8 cellular contexts compared by ENCODE assay signal in genomic region chr22:23893957-23894709, GRCh38. TPM values are rescaled to one million over a fixed set of nuclear protein-coding genes. Genes with fewer than 3 reads are reported as not detected.
DNase-seq lines count a peak whose midpoint lies in the region; ATAC-seq, FAIRE-seq and TF ChIP-seq lines count a peak whose summit lies in the region.

MIF (plus strand) TSS chr22:23894383; CDS start chr22:23894475, 92 bp downstream.

- peak; percentile 100 for FAIRE-seq in GM12891 (lab: Jason Lieb, UNC)

- no peaks in the 10 kb centered on the region for H3K27me3 ChIP-seq in cardiac muscle cell
- no peaks in the 10 kb centered on the region for H3K27me3 ChIP-seq in trophoblast cell (ENCODE audit: insufficient read depth, low read length)
- no peaks in the 10 kb centered on the region for H3K27me3 ChIP-seq in tibial nerve

- no peaks in the 10 kb centered on the region for H3K9me3 Mint-ChIP-seq in activated naive CD8-positive, alpha-beta T cell treated with anti-CD3 and anti-CD28 coated beads, Interleukin-2, amount 50 U/mL, for 24 hours

- TF ChIP-seq POLR2A in GM12891 (IDR thresholded peaks at IDR 0.05; ENCODE audit: low read depth, low read length) (peak; percentile 89), tibial nerve (IDR thresholded peaks at IDR 0.05) (peak; percentile 93 to 95)

- H3K9me3 ChIP-seq in cardiac muscle cell (ENCODE audit: low read depth) (no peaks in the 10 kb centered on the region), trophoblast cell (ENCODE audit: insufficient read depth, low read depth, low read length) (peaks cover 6% of the 10 kb centered on the region), tibial nerve (no peaks in the 10 kb centered on the region)

- peaks cover 32% of the 10 kb centered on the region for H3K36me3 Mint-ChIP-seq in activated naive CD8-positive, alpha-beta T cell treated with anti-CD3 and anti-CD28 coated beads, Interleukin-2, amount 50 U/mL, for 24 hours (ENCODE audit: low read depth)

- peak within 1 kb of the TSS; percentile 91 for H3K4me3 Mint-ChIP-seq in activated naive CD8-positive, alpha-beta T cell treated with anti-CD3 and anti-CD28 coated beads, Interleukin-2, amount 50 U/mL, for 24 hours

- H3K4ac ChIP-seq in trophoblast cell (ENCODE audit: low read depth, low read length) = peak within 1 kb of the TSS; percentile 78

- H3K27ac Mint-ChIP-seq in activated naive CD8-positive, alpha-beta T cell treated with anti-CD3 and anti-CD28 coated beads, Interleukin-2, amount 50 U/mL, for 24 hours = peak within 1 kb of the TSS; percentile 98

- H4K8ac ChIP-seq in trophoblast cell (ENCODE audit: low read depth, low read length) = peak within 1 kb of the TSS; percentile 91

- no peak within 1 kb of the TSS for H2BK12ac ChIP-seq in trophoblast cell (ENCODE audit: low read length)

- DNase-seq in GM12891 (ENCODE audit: insufficient read length, low spot score) = peak; percentile 96
- peak; percentile 88 to 95 (median 90) for DNase-seq in NCI-H1417 (lab: John Stamatoyannopoulos, UW)
- DNase-seq in SW480 (ENCODE audit: low spot score) = peak; percentile 88
- peak; percentile 99 for DNase-seq in activated naive CD8-positive, alpha-beta T cell treated with anti-CD3 and anti-CD28 coated beads, Interleukin-2, amount 50 U/mL, for 24 hours
- DNase-seq in cardiac muscle cell (ENCODE audit: low read depth in 1 of 2, low spot score in 1 of 2) = peak; percentile 95 to 97
- peak; percentile 99 for DNase-seq in trophoblast cell
- DNase-seq in tibial nerve (ENCODE audit: low spot score in 2 of 2) = peak; percentile 87 to 89

- peak within 1 kb of the TSS; percentile 65 for H4K91ac ChIP-seq in trophoblast cell (ENCODE audit: low read depth, low read length)

- H3K9ac ChIP-seq in trophoblast cell (ENCODE audit: low read length) = peak within 1 kb of the TSS; percentile 79

- H3K36me3 ChIP-seq in cardiac muscle cell (peaks cover 9% of the 10 kb centered on the region), trophoblast cell (ENCODE audit: control insufficient read depth in 1 of 2, insufficient read depth in 2 of 2, low read length in 2 of 2) (peaks cover 19 to 21% of the 10 kb centered on the region in 2 experiments), tibial nerve (peaks cover 0 to 19% (median 0%) of the 10 kb centered on the region in 3 donors)

- peak within 1 kb of the TSS; percentile 33 for H2BK120ac ChIP-seq in trophoblast cell (ENCODE audit: insufficient read depth, low read length, poor library complexity)

- peaks cover 13% of the 10 kb centered on the region for H3K79me1 ChIP-seq in trophoblast cell (ENCODE audit: low read length)

- H3K14ac ChIP-seq in trophoblast cell (ENCODE audit: low read length) = peak within 1 kb of the TSS; percentile 83

- peak within 1 kb of the TSS; percentile 91 for H3K18ac ChIP-seq in trophoblast cell (ENCODE audit: low read length)

- peaks cover 26% of the 10 kb centered on the region for H3K4me1 Mint-ChIP-seq in activated naive CD8-positive, alpha-beta T cell treated with anti-CD3 and anti-CD28 coated beads, Interleukin-2, amount 50 U/mL, for 24 hours

- H3K27ac ChIP-seq in cardiac muscle cell (peak within 1 kb of the TSS; percentile 93), trophoblast cell (ENCODE audit: low read depth, low read length) (peak within 1 kb of the TSS; percentile 89), tibial nerve (peak within 1 kb of the TSS; percentile 90 to 97 (median 93))

- no CpG with 5 or more reads among the region's 71 CpGs for WGBS in trophoblast cell (ENCODE audit: extremely low coverage, insufficient coverage, insufficient read length)
- 0 to 3% methylated on average over 30 to 36 of the region's 71 CpGs for WGBS in tibial nerve, 2 donors

- no peak within 1 kb of the TSS for H3K23ac ChIP-seq in trophoblast cell (ENCODE audit: low read length)

- TF ChIP-seq CTCF in cardiac muscle cell (IDR thresholded peaks at IDR 0.05; ENCODE audit: low read depth, low read length) (peak; percentile 83), tibial nerve (IDR thresholded peaks at IDR 0.05) (peak; percentile 56 to 89 (median 74))

- peaks cover 4% of the 10 kb centered on the region for H3K4me1 ChIP-seq in cardiac muscle cell (ENCODE audit: low read depth)
- peaks cover 9 to 13% of the 10 kb centered on the region in 2 experiments for H3K4me1 ChIP-seq in trophoblast cell (ENCODE audit: control insufficient read depth in 1 of 2, insufficient read depth in 2 of 2, low read length in 2 of 2)
- peaks cover 0 to 37% (median 15%) of the 10 kb centered on the region in 4 donors for H3K4me1 ChIP-seq in tibial nerve

- peak within 1 kb of the TSS; percentile 72 for H2AK5ac ChIP-seq in trophoblast cell (ENCODE audit: low read length)

- peak; percentile 35 to 97 for TF ChIP-seq EP300 in tibial nerve (IDR thresholded peaks at IDR 0.05)

- H3K79me2 ChIP-seq in trophoblast cell (ENCODE audit: control insufficient read depth, insufficient read depth, low read length, poor library complexity) = peaks cover 9% of the 10 kb centered on the region

- H3K4me2 ChIP-seq in trophoblast cell (ENCODE audit: low read length) = peak within 1 kb of the TSS; percentile 76

- H4K12ac ChIP-seq in trophoblast cell (ENCODE audit: low read depth, low read length) = peak within 1 kb of the TSS; percentile 65

- peak within 1 kb of the TSS; percentile 74 for H2BK5ac ChIP-seq in trophoblast cell (ENCODE audit: low read depth, low read length, poor library complexity)

- H3K27me3 Mint-ChIP-seq in activated naive CD8-positive, alpha-beta T cell treated with anti-CD3 and anti-CD28 coated beads, Interleukin-2, amount 50 U/mL, for 24 hours = no peaks in the 10 kb centered on the region

- H2AFZ ChIP-seq in trophoblast cell (ENCODE audit: insufficient read depth, low read length, poor library complexity) = peak within 1 kb of the TSS; percentile 72

- ATAC-seq in HG02763 (IDR thresholded peaks at IDR 0.05; ENCODE audit: unreplicated experiment) = peak; percentile 85
- peak; percentile 91 for ATAC-seq in activated naive CD8-positive, alpha-beta T cell treated with anti-CD3 and anti-CD28 coated beads, Interleukin-2, amount 50 U/mL, for 24 hours

- H3K4me3 ChIP-seq in cardiac muscle cell = peak within 1 kb of the TSS; percentile 87
- H3K4me3 ChIP-seq in trophoblast cell (ENCODE audit: low read depth, low read length) = peak within 1 kb of the TSS; percentile 84
- H3K4me3 ChIP-seq in tibial nerve = peak within 1 kb of the TSS; percentile 71 to 86 (median 74)

TF ChIP-seq in GM12891, 5 proteins besides CTCF, POLR2A, EP300 and RAD21:
- peak; percentile 78 for TF ChIP-seq POU2F2 (IDR thresholded peaks at IDR 0.05; ENCODE audit: low read depth, low read length)
- peak; percentile 61; the same call in 1 of the 2 replicates for TF ChIP-seq TAF1 (IDR thresholded peaks at IDR 0.05; ENCODE audit: low read depth, low read length)
- TF ChIP-seq SPI1 (IDR thresholded peaks at IDR 0.05; ENCODE audit: low read depth, low read length) = peak; percentile 62
- no peak for TF ChIP-seq PAX5 (IDR thresholded peaks at IDR 0.05; ENCODE audit: insufficient read depth, low read length, severe bottlenecking)
- TF ChIP-seq POLR2AphosphoS5 (IDR thresholded peaks at IDR 0.05; ENCODE audit: low read depth, low read length) = peak; percentile 89
TF ChIP-seq in GM12891: peak in this region for 4.

RNA-seq across cellular contexts. Expression of gene MIF, which starts in this region (rescaled TPM):
- 1,503 TPM for polyA plus RNA-seq in GM12891 (2012; ENCODE audit: low read depth, missing spikeins)
- total RNA-seq in cardiac muscle cell (855 and 1,357 TPM in 2 replicates), tibial nerve (100 to 1,000 TPM; 160 to 481 (median 281) TPM)
- 4,717 and 4,854 TPM in 2 replicates for polyA plus RNA-seq in cardiac muscle cell
- polyA plus RNA-seq in trophoblast cell (2013) = 949 and 965 TPM in 2 replicates

Comparison
In these comparisons a context has a peak if more than half of its experiments do, and no peak if none do; other contexts are left out.
1. Peak in every context shown above with its lines: DNase-seq, ATAC-seq, H3K4me3 ChIP-seq and H3K27ac ChIP-seq.